Comparison of ENCODE assay signal across 8 cellular contexts in the genomic region with DNA sequence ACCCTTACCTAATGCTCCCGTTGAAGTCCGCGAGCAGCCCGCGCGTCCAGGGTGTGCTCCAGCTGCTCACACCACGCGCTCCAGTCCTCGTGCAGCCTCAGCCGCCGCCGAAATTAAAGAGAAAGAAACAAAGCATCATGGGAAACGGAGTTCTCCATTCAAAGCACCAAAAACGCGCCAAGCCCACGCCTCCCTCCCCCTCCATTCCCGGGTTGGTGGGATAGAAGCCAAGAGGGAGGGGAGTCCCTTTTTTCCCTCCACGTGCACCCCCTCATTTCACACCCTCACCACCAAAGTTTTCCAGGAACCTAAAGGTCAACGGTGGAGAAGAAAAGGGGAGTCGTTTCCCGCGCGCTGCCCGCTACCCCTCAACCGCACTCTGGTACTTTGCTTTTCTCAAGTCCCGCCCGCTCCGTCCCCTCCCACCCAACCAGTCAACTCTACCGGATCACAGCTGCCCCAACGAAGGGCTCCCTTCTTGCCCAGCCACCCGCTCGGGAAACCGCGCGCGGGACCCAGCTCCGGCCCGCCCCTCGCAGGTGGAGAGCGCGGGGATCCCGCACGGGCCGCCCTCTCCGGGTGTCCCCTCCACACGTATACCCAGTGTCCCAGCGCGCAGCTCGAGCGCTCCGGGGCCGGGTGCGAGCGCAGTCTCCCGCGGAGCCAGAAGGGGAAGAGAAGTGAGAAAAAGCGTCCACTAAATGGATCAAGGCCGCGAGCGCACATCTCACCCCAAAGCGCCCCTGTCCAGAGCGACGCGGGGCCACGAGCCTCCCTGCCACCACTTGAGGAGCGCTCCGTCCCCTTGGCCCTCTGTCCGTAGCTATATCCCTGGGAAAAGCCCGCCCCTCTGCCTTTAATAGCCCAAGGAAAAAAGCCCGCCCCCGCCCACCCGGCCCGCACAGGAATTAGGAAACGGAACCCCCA.
DNase-seq lines count a peak whose midpoint lies in the region; ATAC-seq, FAIRE-seq and TF ChIP-seq lines count a peak whose summit lies in the region.

No MANE protein-coding gene starts in this region.

- H4K20me1 ChIP-seq in GM23248 (ENCODE audit: insufficient read depth) (no peaks in the 10 kb centered on the region), PC-3 (ENCODE audit: low read length) (no peaks in the 10 kb centered on the region), keratinocyte (ENCODE audit: control insufficient read depth, extremely low read depth, insufficient read depth, low read length) (no peaks in the 10 kb centered on the region)

- H3K36me3 ChIP-seq in GM23248 (ENCODE audit: low read depth) (no peaks in the 10 kb centered on the region), PC-3 (ENCODE audit: low read depth, low read length) (no peaks in the 10 kb centered on the region), body of pancreas (replicated peaks in 1 of 2; ENCODE audit: insufficient read depth in 1 of 2, low read depth in 2 of 2) (no peaks in the 10 kb centered on the region), keratinocyte (ENCODE audit: control insufficient read depth in 2 of 2, extremely low read depth in 1 of 2, insufficient read depth in 2 of 2, low read length in 2 of 2) (no peaks in the 10 kb centered on the region)

- intact Hi-C loops in PC-3 (cut with micrococcal nuclease) (no loop called here), body of pancreas (cut with DNase I) (no loop called here)

- dilution Hi-C loops in keratinocyte (cut with MboI; ENCODE audit: extremely low pct_ligation_motif_present, low sequenced_read_pairs), result no loop called here

- CTCF ChIA-PET in PC-3 (lab: Charles Lee), result no interaction called here

- H2AFZ ChIP-seq in GM23248, result 0 out of 2 replicates have a peak overlapping the region, but pooled peaks have one; percentile 24
- no peak overlapping the region for H2AFZ ChIP-seq in PC-3 (ENCODE audit: low read length)
- H2AFZ ChIP-seq in keratinocyte (ENCODE audit: control insufficient read depth, low read length), result no peak overlapping the region

- H3K4me3 ChIP-seq in GM23248, result peak overlapping the region; percentile 59
- no peak overlapping the region; the same call in 1 of the 2 replicates for H3K4me3 ChIP-seq in PC-3 (ENCODE audit: low read length)
- peak overlapping the region; percentile 18 to 34 for H3K4me3 ChIP-seq in body of pancreas
- peak overlapping the region in 2 of 3 experiments; percentile 28 to 51 for H3K4me3 ChIP-seq in keratinocyte (ENCODE audit: control insufficient read depth in 2 of 3, extremely low read depth in 1 of 3, insufficient read depth in 2 of 3, low read depth in 1 of 3, low read length in 3 of 3)

- no peak overlapping the region for H3K9ac ChIP-seq in GM23248
- H3K9ac ChIP-seq in PC-3 (ENCODE audit: low read length), result no peak overlapping the region
- no peak overlapping the region for H3K9ac ChIP-seq in keratinocyte (ENCODE audit: control insufficient read depth, extremely low read depth, insufficient read depth, low read length)

- H3K9me1 ChIP-seq in keratinocyte (ENCODE audit: control insufficient read depth, extremely low read depth, insufficient read depth, low read length), result no peaks in the 10 kb centered on the region

- H3K4me1 ChIP-seq in GM23248 (ENCODE audit: insufficient read depth) (no peaks in the 10 kb centered on the region), PC-3 (ENCODE audit: insufficient read depth, low read length) (no peaks in the 10 kb centered on the region), body of pancreas (peaks cover 7% of the 10 kb centered on the region), keratinocyte (ENCODE audit: control insufficient read depth, extremely low read depth, insufficient read depth, low read length) (peaks cover 2% of the 10 kb centered on the region)

- DNase-seq in CD1c-positive myeloid dendritic cell (ENCODE audit: extremely low spot score) (peak; percentile 30), GM23248 (peak; percentile 11), PC-3 (no peak), body of pancreas (peak; percentile 21 to 50 (median 34)), keratinocyte (ENCODE audit: low read depth, low spot score) (no peak), T1000 (lab: John Stamatoyannopoulos, UW) (no peak)
- DNase-seq in stimulated activated CD4-positive, alpha-beta T cell treated with anti-CD3 and anti-CD28 coated beads, Interleukin-15, amount 100 ng/mL, for 24 hours, result peak; percentile 63

- no TSS peak for BruUV-seq in PC-3 (replicated peaks; lab: Mats Ljungman, UMichigan)

- ATAC-seq in PC-3 (peak; percentile 37), body of pancreas (peak; percentile 55), HG02852 (IDR thresholded peaks at IDR 0.05; ENCODE audit: unreplicated experiment) (no peak)

- H3K27ac ChIP-seq in GM23248 (no peak overlapping the region), PC-3 (ENCODE audit: low read length) (no peak overlapping the region), body of pancreas (peak overlapping the region in 1 of 4 donors; percentile 50), keratinocyte (ENCODE audit: control insufficient read depth, insufficient read depth, low read length) (no peak overlapping the region)

- no peak for TF ChIP-seq CTCF in PC-3 (conservative IDR thresholded peaks at IDR 0.05; ENCODE audit: low read depth, low read length)
- TF ChIP-seq CTCF in body of pancreas (IDR thresholded peaks at IDR 0.05), result no peak
- no peak for TF ChIP-seq CTCF in keratinocyte (optimal IDR thresholded peaks at IDR 0.05 in 1 of 3, IDR thresholded peaks at IDR 0.05 in 1 of 3, conservative IDR thresholded peaks at IDR 0.05 in 1 of 3; ENCODE audit: extremely low read depth in 1 of 3, insufficient read depth in 2 of 3, low read length in 3 of 3)

- H3K27me3 ChIP-seq in GM23248 (replicated peaks; ENCODE audit: insufficient read depth) (0 out of 2 replicates have a peak, but pooled peaks cover 9% of the 10 kb centered on the region), PC-3 (ENCODE audit: low read length) (peaks cover 78% of the 10 kb centered on the region), body of pancreas (no peaks in the 10 kb centered on the region), keratinocyte (ENCODE audit: control insufficient read depth, extremely low read depth, insufficient read depth, low read length) (peaks cover 34% of the 10 kb centered on the region)

- POLR2A ChIA-PET in PC-3 (lab: Charles Lee; ENCODE audit: unreplicated experiment), result no interaction called here

- H3K9me2 ChIP-seq in GM23248 (ENCODE audit: insufficient read depth), result no peaks in the 10 kb centered on the region
- no peaks in the 10 kb centered on the region for H3K9me2 ChIP-seq in PC-3 (replicated peaks; ENCODE audit: low read length)

- FAIRE-seq in keratinocyte (lab: Jason Lieb, UNC), result no peak

- H3K9me3 ChIP-seq in GM23248 (ENCODE audit: low read depth) (no peaks in the 10 kb centered on the region), PC-3 (ENCODE audit: low read length) (no peaks in the 10 kb centered on the region), body of pancreas (no peaks in the 10 kb centered on the region), keratinocyte (ENCODE audit: control insufficient read depth, low read depth, low read length) (no peaks in the 10 kb centered on the region)

- in situ Hi-C loops in GM23248 (cut with MboI), result no loop called here

- H3K4me2 ChIP-seq in GM23248 (ENCODE audit: unreplicated experiment) (no peak overlapping the region), PC-3 (ENCODE audit: low read length) (peak overlapping the region; percentile 84), keratinocyte (ENCODE audit: control insufficient read depth, extremely low read depth, insufficient read depth, low read depth, low read length) (peak overlapping the region; percentile 75)

- H3K79me2 ChIP-seq in GM23248 (ENCODE audit: insufficient read depth) (no peaks in the 10 kb centered on the region), PC-3 (ENCODE audit: low read length) (no peaks in the 10 kb centered on the region), keratinocyte (ENCODE audit: control insufficient read depth, insufficient read depth, low read length) (no peaks in the 10 kb centered on the region)

- WGBS in GM23248 (ENCODE audit: low coverage in 1 of 2, low lambda C conversion rate in 2 of 2, missing lambda C conversion rate in 2 of 2), 2 experiments, result 4 to 5% methylated on average over 20 to 57 of the region's 74 CpGs
- 1 to 3% methylated on average over 23 to 67 of the region's 74 CpGs for WGBS in body of pancreas, 2 donors

- H3F3A ChIP-seq in GM23248 (ENCODE audit: insufficient read depth), result no peaks in the 10 kb centered on the region
- no peaks in the 10 kb centered on the region for H3F3A ChIP-seq in PC-3 (ENCODE audit: low read length, unreplicated experiment)

- TF ChIP-seq POLR2A in body of pancreas (IDR thresholded peaks at IDR 0.05), result no peak

Comparison
In these comparisons a context has a peak if more than half of its experiments do, and no peak if none do; other contexts are left out.
1. DNase-seq: peak in CD1c-positive myeloid dendritic cell (single experiment), GM23248 (single experiment), body of pancreas (4 of 4) and stimulated activated CD4-positive, alpha-beta T cell treated with anti-CD3 and anti-CD28 coated beads, Interleukin-15, amount 100 ng/mL, for 24 hours (single experiment); none in PC-3 (single experiment), keratinocyte (single experiment) and T1000 (single experiment).